ENCODE assay signal across 8 cellular contexts in the genomic region with DNA sequence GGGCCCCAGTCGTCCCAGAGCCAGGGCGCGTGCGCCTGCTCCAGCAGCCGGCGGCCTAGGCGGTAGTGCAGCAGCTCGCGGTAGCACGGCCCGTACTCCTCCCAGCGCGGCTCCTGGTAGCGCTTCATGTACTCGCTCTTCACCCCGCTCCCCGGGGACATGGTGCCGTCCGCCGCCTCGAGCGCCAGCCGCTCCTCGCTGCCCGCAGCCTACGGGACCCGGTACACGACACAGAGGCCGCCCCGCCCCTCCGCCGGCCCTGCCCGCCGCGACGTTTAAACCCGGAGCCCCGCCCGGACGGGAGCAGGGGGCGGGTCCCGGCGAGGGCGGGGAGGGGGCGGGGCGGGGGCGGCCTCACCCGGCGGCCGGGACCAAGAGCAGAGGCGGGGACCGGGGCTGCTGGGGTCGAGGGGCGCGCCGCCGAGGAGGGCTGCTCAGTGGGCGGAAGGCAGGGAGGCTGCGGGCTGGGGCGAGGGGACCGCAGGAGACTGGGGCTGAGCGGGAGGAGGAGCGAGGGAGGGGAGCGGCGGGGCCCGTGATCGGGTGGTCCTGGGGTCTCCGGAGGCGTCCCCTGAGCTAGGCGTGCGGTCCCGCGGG. TPM values are rescaled to one million over a fixed set of nuclear protein-coding genes. Genes with fewer than 3 reads are reported as not detected.
DNase-seq lines count a peak whose midpoint lies in the region; ATAC-seq and TF ChIP-seq lines count a peak whose summit lies in the region.

No MANE protein-coding gene starts in this region.

- H3K4me1 ChIP-seq in OCI-LY1 (ENCODE audit: insufficient read depth, low read length, severe bottlenecking) (peaks cover 45% of the 10 kb centered on the region), mucosa of stomach (ENCODE audit: control insufficient read depth, insufficient read depth, low read length) (peaks cover 14% of the 10 kb centered on the region)

- DNase-seq in D341Med (ENCODE audit: low spot score) (peak; percentile 97), HT1080 (ENCODE audit: low read depth) (peak; percentile 64), activated T-cell treated with anti-CD3 and anti-CD28 coated beads for 48 hours (ENCODE audit: low read depth) (peak; percentile 70), erythroblast (lab: John Stamatoyannopoulos, UW) (peak; percentile 86 to 91)
- peak; percentile 62 to 70 for DNase-seq in stimulated activated CD8-positive, alpha-beta memory T cell treated with anti-CD3 and anti-CD28 coated beads, Interleukin-7, amount 100 ng/mL, for 1 hour (ENCODE audit: low read depth in 2 of 2)

- TF ChIP-seq CTCF in OCI-LY1 (IDR thresholded peaks at IDR 0.05; ENCODE audit: low read length), result no peak

- H3K9ac ChIP-seq in OCI-LY1 (ENCODE audit: low read length), result peak overlapping the region; percentile 76
- peak overlapping the region; percentile 70 for H3K9ac ChIP-seq in mucosa of stomach (ENCODE audit: low read length)

- no peaks in the 10 kb centered on the region for H3F3A ChIP-seq in OCI-LY1 (ENCODE audit: insufficient read depth, low read length)

- H3K36me3 ChIP-seq in OCI-LY1 (ENCODE audit: insufficient read depth, low read length) (no peaks in the 10 kb centered on the region; the same call in 1 of the 2 replicates), mucosa of stomach (ENCODE audit: control insufficient read depth, insufficient read depth, low read length) (no peaks in the 10 kb centered on the region)

- peak; percentile 44 for TF ChIP-seq POLR2A in erythroblast (IDR thresholded peaks at IDR 0.05; ENCODE audit: low read length)

- H3K27ac ChIP-seq in OCI-LY1 (ENCODE audit: low read depth, low read length, poor library complexity, severe bottlenecking), result peak overlapping the region; percentile 61

- H3K4me3 ChIP-seq in OCI-LY1 (ENCODE audit: low read depth, low read length, poor library complexity, severe bottlenecking) (peak overlapping the region; percentile 74), mucosa of stomach (ENCODE audit: low read length) (peak overlapping the region; percentile 46)

- peak; percentile 60 for ATAC-seq in GM21367 (IDR thresholded peaks at IDR 0.05; ENCODE audit: unreplicated experiment)

- H4K20me1 ChIP-seq in OCI-LY1 (ENCODE audit: insufficient read depth, low read length), result no peaks in the 10 kb centered on the region

- no peaks in the 10 kb centered on the region for H3K9me2 ChIP-seq in OCI-LY1 (ENCODE audit: low read depth, low read length)

- no peaks in the 10 kb centered on the region for H3K9me3 ChIP-seq in OCI-LY1 (ENCODE audit: low read length)
- no peaks in the 10 kb centered on the region for H3K9me3 ChIP-seq in mucosa of stomach (ENCODE audit: control insufficient read depth, low read length)

- peak overlapping the region; percentile 68 for H3K4me2 ChIP-seq in OCI-LY1 (ENCODE audit: low read length)

- peaks cover 25% of the 10 kb centered on the region for H3K79me2 ChIP-seq in OCI-LY1 (ENCODE audit: insufficient read depth, low read length)

- peaks cover 6% of the 10 kb centered on the region; the same call in 1 of the 2 replicates for H3K27me3 ChIP-seq in OCI-LY1 (ENCODE audit: insufficient read depth, low read length)
- H3K27me3 ChIP-seq in mucosa of stomach (ENCODE audit: control insufficient read depth, insufficient read depth, low read length), result peaks cover 14% of the 10 kb centered on the region

- H2AFZ ChIP-seq in OCI-LY1 (ENCODE audit: low read length), result no peak overlapping the region

RNA-seq across cellular contexts. Expression of a gene that starts 0.4 kb away (rescaled TPM):
- total RNA-seq in HT1080 (2014; rRNA removed; shearing (Covaris generic)), result 4.8 and 5.4 TPM in 2 replicates
- 6.0 and 6.6 TPM in 2 replicates for polyA plus RNA-seq in HT1080 (2015; cell fraction: cytosol; rRNA removed)
- 6.1 and 6.5 TPM in 2 replicates for polyA plus RNA-seq in HT1080 (2015; cell fraction: nucleus; rRNA removed)

Comparison
In these comparisons a context has a peak if more than half of its experiments do, and no peak if none do; other contexts are left out.
1. Peak in every context shown above with its lines: DNase-seq, ATAC-seq, H3K4me3 ChIP-seq and H3K27ac ChIP-seq.